20 cellular contexts compared by ENCODE assay signal in the genomic region with DNA sequence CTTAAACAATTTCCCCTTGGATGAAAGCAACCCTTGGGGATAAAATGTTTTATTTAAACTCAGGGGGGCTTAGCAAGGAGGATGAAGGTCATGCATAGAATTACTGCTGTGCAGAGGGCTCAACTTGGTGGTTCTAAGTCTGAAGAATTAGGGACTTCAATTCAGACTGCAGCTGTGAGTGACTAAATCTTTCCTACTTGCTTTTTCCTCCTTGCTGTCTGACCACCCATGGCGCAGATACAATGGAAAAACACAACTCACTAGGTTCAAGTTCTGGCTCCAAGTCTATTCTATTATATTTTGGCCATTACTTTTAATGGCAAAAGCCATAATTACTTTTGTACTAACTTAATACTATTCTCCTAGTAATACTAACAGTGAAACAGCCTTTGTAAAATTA.
DNase-seq lines count a peak whose midpoint lies in the region; ATAC-seq, FAIRE-seq and TF ChIP-seq lines count a peak whose summit lies in the region.
"Had no signal": no experiment of that assay in that cellular context is flagged by ENCODE, and none has a peak within 500 bp of the region (broad histone marks: within the 10 kb centered on the region; RNA-seq: fewer than 3 reads in every experiment).

No MANE protein-coding gene starts in this region.

- BruUV-seq in mammary epithelial cell (replicated peaks; lab: Mats Ljungman, UMichigan) (no TSS peak), K562 (replicated peaks; lab: Mats Ljungman, UMichigan) (no TSS peak)

- CTCF ChIA-PET in mammary epithelial cell (lab: Charles Lee; ENCODE audit: low non-redundant PET), result no interaction called here
- CTCF ChIA-PET in K562 (lab: Yijun Ruan, JAX; ENCODE audit: low intra/inter-chr PET ratio), result no interaction called here

- H3K4me1 ChIP-seq in mammary epithelial cell (ENCODE audit: insufficient read depth, low read length), result peaks cover 15% of the 10 kb centered on the region
- no peaks in the 10 kb centered on the region for H3K4me1 ChIP-seq in breast epithelium
- peaks cover 0 to 8% of the 10 kb centered on the region in 2 experiments; a peak in 2 of 5 replicates for H3K4me1 ChIP-seq in K562 (replicated peaks in 1 of 2; ENCODE audit: control insufficient read depth in 2 of 2, insufficient read depth in 2 of 2, low read length in 2 of 2)
- H3K4me1 ChIP-seq: BLaER1 had no signal

- H3K9me1 ChIP-seq in K562 (ENCODE audit: control insufficient read depth, insufficient read depth, low read length), result no peaks in the 10 kb centered on the region

- intact Hi-C loops in mammary epithelial cell (cut with micrococcal nuclease), result no loop called here
- intact Hi-C loops in breast epithelium (cut with DNase I; ENCODE audit: low total_unique reads), result no loop called here
- intact Hi-C loops in K562 (cut with micrococcal nuclease), result no loop called here
- intact Hi-C loops in sciatic nerve (cut with DNase I), result no loop called here

- H3K9me3 ChIP-seq in mammary epithelial cell (replicated peaks; ENCODE audit: insufficient read depth, low read length) (no peaks in the 10 kb centered on the region), breast epithelium (no peaks in the 10 kb centered on the region), K562 (replicated peaks; ENCODE audit: control insufficient read depth, insufficient read depth, low read depth, low read length) (no peaks in the 10 kb centered on the region)

- in situ Hi-C loops in mammary epithelial cell (cut with MboI; ENCODE audit: low sequenced_read_pairs in 2 of 2) (no loop called here), K562 (cut with MboI) (no loop called here)

- no peaks in the 10 kb centered on the region for H4K20me1 ChIP-seq in mammary epithelial cell (ENCODE audit: insufficient read depth, low read length)
- H4K20me1 ChIP-seq in K562 (replicated peaks; ENCODE audit: control insufficient read depth, insufficient read depth, low read length), result no peaks in the 10 kb centered on the region
- H4K20me1 ChIP-seq: BLaER1 had no signal

- no peak for TF ChIP-seq CTCF in mammary epithelial cell (conservative IDR thresholded peaks at IDR 0.05 in 1 of 2, IDR thresholded peaks at IDR 0.05 in 1 of 2; ENCODE audit: extremely low read depth in 1 of 2, insufficient read depth in 1 of 2, low read depth in 1 of 2, low read length in 2 of 2)
- no peak for TF ChIP-seq CTCF in breast epithelium (IDR thresholded peaks at IDR 0.05)
- TF ChIP-seq CTCF in K562 (IDR thresholded peaks at IDR 0.05 in 2 of 3, conservative IDR thresholded peaks at IDR 0.05 in 1 of 3; ENCODE audit: insufficient read depth in 2 of 3, low read depth in 1 of 3, low read length in 3 of 3), result no peak

- TF ChIP-seq POLR2A in breast epithelium (IDR thresholded peaks at IDR 0.05), result no peak
- TF ChIP-seq POLR2A in K562 (conservative IDR thresholded peaks at IDR 0.05), result no peak

- POLR2A ChIA-PET in K562 (lab: Yijun Ruan, JAX), result interaction anchor here (0.7 kb wide), 1 partner anchor 9 kb away, joined by 4 read pairs; no protein-coding TSS in a partner anchor

- TF ChIP-seq EP300 in K562 (IDR thresholded peaks at IDR 0.05; ENCODE audit: low read length), result no peak

- peak overlapping the region; percentile 17 for H2AFZ ChIP-seq in mammary epithelial cell (ENCODE audit: low read depth, low read length)
- no peak overlapping the region for H2AFZ ChIP-seq in K562 (ENCODE audit: low read depth, low read length)

- H3K27ac ChIP-seq in mammary epithelial cell (ENCODE audit: insufficient read depth, low read depth, low read length) (no peak overlapping the region), breast epithelium (no peak overlapping the region), K562 (ENCODE audit: extremely low read depth, low read depth, low read length) (peak overlapping the region; percentile 44; the same call in 1 of the 3 replicates)
- H3K27ac ChIP-seq: 22Rv1, BLaER1 had no signal

- H3K27me3 ChIP-seq in mammary epithelial cell (ENCODE audit: insufficient read depth, low read length) (no peaks in the 10 kb centered on the region), breast epithelium (no peaks in the 10 kb centered on the region), K562 (ENCODE audit: control insufficient read depth in 2 of 2, insufficient read depth in 2 of 2, low read length in 2 of 2) (no peaks in the 10 kb centered on the region)
- H3K27me3 ChIP-seq: BLaER1 had no signal

- 91% methylated on average over 1 of the region's 1 CpG for WGBS in mammary epithelial cell (ENCODE audit: low coverage, missing lambda C conversion rate)
- 62% methylated on average over 1 of the region's 1 CpG for WGBS in K562 (ENCODE audit: insufficient coverage, low coverage, missing lambda C conversion rate)

- H3K4me2 ChIP-seq in mammary epithelial cell (ENCODE audit: insufficient read depth, low read depth, low read length) (no peak overlapping the region), K562 (ENCODE audit: insufficient read depth, low read length) (no peak overlapping the region)
- H3K4me2 ChIP-seq: BLaER1 had no signal

- ATAC-seq in K562 (no peak; the same call in 2 of the 3 replicates), sciatic nerve (peak; percentile 51), GM18517 (IDR thresholded peaks at IDR 0.05; ENCODE audit: unreplicated experiment) (no peak), HG03439 (IDR thresholded peaks at IDR 0.05; ENCODE audit: unreplicated experiment) (no peak)

- DNase-seq in mammary epithelial cell (no peak), breast epithelium (ENCODE audit: low spot score in 2 of 2) (no peak), K562 (ENCODE audit: extremely low read depth in 1 of 4, low spot score in 3 of 4) (no peak), sciatic nerve (ENCODE audit: low spot score) (no peak), SHP77 treated with DMSO at 0.1 percent for 48 hours (lab: John Stamatoyannopoulos, UW) (no peak)
- DNase-seq: CD4-positive, alpha-beta T cell; CD8-positive, alpha-beta memory T cell; DMS53; DMS79 treated with DMSO at 0.1 percent for 48 hours; GF-D8; GOT3; HCEC 1CT had no signal

- H3K36me3 ChIP-seq in mammary epithelial cell (ENCODE audit: insufficient read depth, low read length) (no peaks in the 10 kb centered on the region), breast epithelium (no peaks in the 10 kb centered on the region), K562 (ENCODE audit: control insufficient read depth, insufficient read depth, low read length) (0 out of 3 replicates have a peak, but pooled peaks cover 9% of the 10 kb centered on the region)
- H3K36me3 ChIP-seq: BLaER1 had no signal

- H3K4me3 ChIP-seq in mammary epithelial cell (replicated peaks in 1 of 3; ENCODE audit: insufficient read depth in 1 of 3, low read depth in 2 of 3, low read length in 3 of 3) (no peak overlapping the region), breast epithelium (no peak overlapping the region), K562 (no peak overlapping the region)
- H3K4me3 ChIP-seq: BLaER1 had no signal

- dilution Hi-C loops in mammary epithelial cell (cut with HindIII; ENCODE audit: low sequenced_read_pairs), result no loop called here

- H3K9ac ChIP-seq in mammary epithelial cell (ENCODE audit: insufficient read depth, low read length) (no peak overlapping the region), K562 (ENCODE audit: insufficient read depth in 1 of 2, low read depth in 2 of 2, low read length in 2 of 2) (no peak overlapping the region)
- H3K9ac ChIP-seq: BLaER1 had no signal

- no peaks in the 10 kb centered on the region for H3K79me2 ChIP-seq in mammary epithelial cell (ENCODE audit: insufficient read depth, low read length)
- no peaks in the 10 kb centered on the region for H3K79me2 ChIP-seq in K562 (ENCODE audit: control insufficient read depth, insufficient read depth, low read length)

- no peak for FAIRE-seq in K562 (lab: Jason Lieb, UNC)
- FAIRE-seq: A204.1, GM12891, GM18507, H54 had no signal

- no peak for TF ChIP-seq RAD21 in K562 (CRISPR knock-in tag; conservative IDR thresholded peaks at IDR 0.05 in 1 of 2, IDR thresholded peaks at IDR 0.05 in 1 of 2)

TF ChIP-seq in K562, 482 proteins besides CTCF, POLR2A, EP300 and RAD21 (continues in another document):
- TF ChIP-seq CC2D1A (IDR thresholded peaks at IDR 0.05) (no peak), ZNF41 (CRISPR knock-in tag; conservative IDR thresholded peaks at IDR 0.05) (no peak), ZNF133 (CRISPR knock-in tag; IDR thresholded peaks at IDR 0.05) (no peak), ZNF140 (CRISPR knock-in tag; IDR thresholded peaks at IDR 0.05) (no peak), NFYB (IDR thresholded peaks at IDR 0.05; ENCODE audit: extremely low read depth, insufficient read length) (no peak), SMARCE1 (IDR thresholded peaks at IDR 0.05) (no peak)
- TF ChIP-seq, protein P1, sequence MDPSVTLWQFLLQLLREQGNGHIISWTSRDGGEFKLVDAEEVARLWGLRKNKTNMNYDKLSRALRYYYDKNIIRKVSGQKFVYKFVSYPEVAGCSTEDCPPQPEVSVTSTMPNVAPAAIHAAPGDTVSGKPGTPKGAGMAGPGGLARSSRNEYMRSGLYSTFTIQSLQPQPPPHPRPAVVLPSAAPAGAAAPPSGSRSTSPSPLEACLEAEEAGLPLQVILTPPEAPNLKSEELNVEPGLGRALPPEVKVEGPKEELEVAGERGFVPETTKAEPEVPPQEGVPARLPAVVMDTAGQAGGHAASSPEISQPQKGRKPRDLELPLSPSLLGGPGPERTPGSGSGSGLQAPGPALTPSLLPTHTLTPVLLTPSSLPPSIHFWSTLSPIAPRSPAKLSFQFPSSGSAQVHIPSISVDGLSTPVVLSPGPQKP (CRISPR knock-in tag; IDR thresholded peaks at IDR 0.05), result no peak
- TF ChIP-seq, protein P2, sequence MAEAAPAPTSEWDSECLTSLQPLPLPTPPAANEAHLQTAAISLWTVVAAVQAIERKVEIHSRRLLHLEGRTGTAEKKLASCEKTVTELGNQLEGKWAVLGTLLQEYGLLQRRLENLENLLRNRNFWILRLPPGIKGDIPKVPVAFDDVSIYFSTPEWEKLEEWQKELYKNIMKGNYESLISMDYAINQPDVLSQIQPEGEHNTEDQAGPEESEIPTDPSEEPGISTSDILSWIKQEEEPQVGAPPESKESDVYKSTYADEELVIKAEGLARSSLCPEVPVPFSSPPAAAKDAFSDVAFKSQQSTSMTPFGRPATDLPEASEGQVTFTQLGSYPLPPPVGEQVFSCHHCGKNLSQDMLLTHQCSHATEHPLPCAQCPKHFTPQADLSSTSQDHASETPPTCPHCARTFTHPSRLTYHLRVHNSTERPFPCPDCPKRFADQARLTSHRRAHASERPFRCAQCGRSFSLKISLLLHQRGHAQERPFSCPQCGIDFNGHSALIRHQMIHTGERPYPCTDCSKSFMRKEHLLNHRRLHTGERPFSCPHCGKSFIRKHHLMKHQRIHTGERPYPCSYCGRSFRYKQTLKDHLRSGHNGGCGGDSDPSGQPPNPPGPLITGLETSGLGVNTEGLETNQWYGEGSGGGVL (CRISPR knock-in tag; IDR thresholded peaks at IDR 0.05), result no peak
